Comparison of ENCODE assay signal across 8 cellular contexts in genomic region chr5:100901851-100902341, GRCh38. TPM values are rescaled to one million over a fixed set of nuclear protein-coding genes. Genes with fewer than 3 reads are reported as not detected.
A peak's percentile ranks its signal among the peaks of the same experiment; 100 is the strongest.
DNase-seq lines count a peak whose midpoint lies in the region; ATAC-seq and TF ChIP-seq lines count a peak whose summit lies in the region.

No MANE protein-coding gene starts in this region.

- TF ChIP-seq EP300 in stomach (IDR thresholded peaks at IDR 0.05): no peak

- H3K9me3 Mint-ChIP-seq in effector memory CD8-positive, alpha-beta T cell: no peaks in the 10 kb centered on the region

- no peak for TF ChIP-seq POLR2A in stomach (IDR thresholded peaks at IDR 0.05)

- no peak for TF ChIP-seq CTCF in GM10248 (IDR thresholded peaks at IDR 0.05; ENCODE audit: control extremely low read depth, extremely low read depth, low read depth, missing control alignments)
- no peak for TF ChIP-seq CTCF in stomach (IDR thresholded peaks at IDR 0.05)

- H3K36me3 Mint-ChIP-seq in effector memory CD8-positive, alpha-beta T cell (ENCODE audit: insufficient read depth): peaks cover 53% of the 10 kb centered on the region

- H3K4me3 Mint-ChIP-seq in effector memory CD8-positive, alpha-beta T cell: peak overlapping the region; percentile 97 to 98

- peak overlapping the region; percentile 56 for H3K9ac ChIP-seq in mucosa of stomach (ENCODE audit: low read length)

- WGBS in stomach, 5 donors: 0 to 4% (median 1%) methylated on average over 9 of the region's 9 CpGs

- H3K4me1 Mint-ChIP-seq in effector memory CD8-positive, alpha-beta T cell (ENCODE audit: low read depth in 2 of 2): peaks cover 41 to 61% of the 10 kb centered on the region in 2 donors

- DNase-seq in GM10248 (ENCODE audit: extremely low spot score): peak; percentile 40
- peak; percentile 57 for DNase-seq in activated CD4-positive, alpha-beta T cell treated with anti-CD3 and anti-CD28 coated beads, Interleukin-2, amount 50 U/mL, for 1 hour
- peak; percentile 66 to 75 (median 67) for DNase-seq in effector memory CD8-positive, alpha-beta T cell
- peak; percentile 32 for DNase-seq in stomach
- DNase-seq in AG08396 (ENCODE audit: low spot score): no peak

- H3K27ac ChIP-seq in KOPT-K1 (ENCODE audit: low read depth, low read length, poor library complexity, severe bottlenecking) (peak overlapping the region; percentile 100), stomach (peak overlapping the region in 4 of 5 donors; percentile 68 to 85 (median 79))

- no peaks in the 10 kb centered on the region for H3K27me3 Mint-ChIP-seq in effector memory CD8-positive, alpha-beta T cell

- peak overlapping the region; percentile 94 to 97 for H3K27ac Mint-ChIP-seq in effector memory CD8-positive, alpha-beta T cell

- H3K27me3 ChIP-seq in mucosa of stomach (ENCODE audit: control insufficient read depth, insufficient read depth, low read length): peaks cover 44% of the 10 kb centered on the region
- H3K27me3 ChIP-seq in stomach: peaks cover 2 to 55% (median 12%) of the 10 kb centered on the region in 3 donors

- H3K4me1 ChIP-seq in mucosa of stomach (ENCODE audit: control insufficient read depth, insufficient read depth, low read length) (no peaks in the 10 kb centered on the region), stomach (peaks cover 0 to 45% (median 23%) of the 10 kb centered on the region in 4 donors)

- H3K4me3 ChIP-seq in mucosa of stomach (ENCODE audit: low read length): peak overlapping the region; percentile 7
- peak overlapping the region; percentile 42 to 55 (median 52) for H3K4me3 ChIP-seq in stomach

- ATAC-seq in effector memory CD8-positive, alpha-beta T cell (replicated peaks): peak; percentile 46
- no peak for ATAC-seq in GM19452 (IDR thresholded peaks at IDR 0.05; ENCODE audit: unreplicated experiment)

- H3K9me3 ChIP-seq in KOPT-K1 (ENCODE audit: insufficient read depth, low read length, poor library complexity, severe bottlenecking): no peaks in the 10 kb centered on the region
- H3K9me3 ChIP-seq in mucosa of stomach (ENCODE audit: control insufficient read depth, low read length): no peaks in the 10 kb centered on the region
- H3K9me3 ChIP-seq in stomach: no peaks in the 10 kb centered on the region

- POLR2A ChIA-PET in GM10248 (lab: Yijun Ruan, JAX): interaction anchor here (1.3 to 1.9 kb wide), 5 partner anchors 10 to 130 kb away, joined by 4 to 13 read pairs (median 5); no protein-coding TSS in a partner anchor

- intact Hi-C loops in stomach (cut with DNase I; ENCODE audit: low total_unique reads): no loop called here

- CTCF ChIA-PET in GM10248 (lab: Yijun Ruan, JAX): interaction anchor here (0.9 to 6.5 kb wide), 12 partner anchors 8 to 416 kb away, joined by 3 to 49 read pairs (median 9); no protein-coding TSS in a partner anchor

- H3K36me3 ChIP-seq in KOPT-K1 (ENCODE audit: insufficient read depth, low read length): no peaks in the 10 kb centered on the region; the same call in 1 of the 2 replicates
- no peaks in the 10 kb centered on the region for H3K36me3 ChIP-seq in mucosa of stomach (ENCODE audit: control insufficient read depth, insufficient read depth, low read length)
- no peaks in the 10 kb centered on the region for H3K36me3 ChIP-seq in stomach

RNA-seq across cellular contexts. Expression of gene ST8SIA4, which starts 1.2 kb away (rescaled TPM):
- total RNA-seq in stomach: 1 to 10 TPM in 4 of 5 donors, under 1 TPM in 1; 0.29 to 7.7 (median 2.9) TPM
- 1 to 10 TPM in 1 of 3 donors, under 1 TPM in 2; 0.38 to 1.1 (median 0.44) TPM for polyA plus RNA-seq in stomach
